Comparison of ENCODE assay signal across 23 cellular contexts in genomic region chr11:12546122-12546521, GRCh38.
A peak's percentile ranks its signal among the peaks of the same experiment; 100 is the strongest.
DNase-seq lines count a peak whose midpoint lies in the region; ATAC-seq, FAIRE-seq and TF ChIP-seq lines count a peak whose summit lies in the region.
"Had no signal": no experiment of that assay in that cellular context is flagged by ENCODE, and none has a peak within 500 bp of the region (broad histone marks: within the 10 kb centered on the region; RNA-seq: fewer than 3 reads in every experiment).

No MANE protein-coding gene starts in this region.

- no peaks in the 10 kb centered on the region for H3K36me3 ChIP-seq in cardiac muscle cell
- no peaks in the 10 kb centered on the region for H3K36me3 ChIP-seq in liver (ENCODE audit: control insufficient read depth in 4 of 4, insufficient read depth in 3 of 4, low read depth in 1 of 4, low read length in 3 of 4)
- no peaks in the 10 kb centered on the region for H3K36me3 ChIP-seq in HepG2 (replicated peaks in 1 of 2; ENCODE audit: control insufficient read depth in 1 of 2, insufficient read depth in 2 of 2, low read length in 2 of 2)
- H3K36me3 ChIP-seq in esophagus muscularis mucosa, result no peaks in the 10 kb centered on the region
- H3K36me3 ChIP-seq in trophoblast cell (ENCODE audit: control insufficient read depth in 1 of 2, insufficient read depth in 2 of 2, low read length in 2 of 2), result no peaks in the 10 kb centered on the region
- H3K36me3 ChIP-seq: BLaER1 treated with 17β-estradiol and CSF1 and Interleukin-3, amounts not matched to agents 10 nM and 100 nM had no signal

- no peak overlapping the region for H3K23ac ChIP-seq in trophoblast cell (ENCODE audit: low read length)

- H4K12ac ChIP-seq in trophoblast cell (ENCODE audit: low read depth, low read length), result no peak overlapping the region

- no peaks in the 10 kb centered on the region for H3K27me3 ChIP-seq in cardiac muscle cell
- no peaks in the 10 kb centered on the region for H3K27me3 ChIP-seq in right cardiac atrium (ENCODE audit: control insufficient read depth, insufficient read depth)
- no peaks in the 10 kb centered on the region for H3K27me3 ChIP-seq in liver (ENCODE audit: control insufficient read depth in 4 of 4, insufficient read depth in 4 of 4, low read length in 3 of 4)
- H3K27me3 ChIP-seq in HepG2 (ENCODE audit: control insufficient read depth in 1 of 2, insufficient read depth in 2 of 2, low read length in 2 of 2), result peaks cover 0 to 7% of the 10 kb centered on the region in 2 experiments; a peak in 1 of 5 replicates
- no peaks in the 10 kb centered on the region for H3K27me3 ChIP-seq in esophagus muscularis mucosa
- H3K27me3 ChIP-seq in trophoblast cell (ENCODE audit: insufficient read depth, low read length), result no peaks in the 10 kb centered on the region
- H3K27me3 ChIP-seq: BLaER1 treated with 17β-estradiol and CSF1 and Interleukin-3, amounts not matched to agents 10 nM and 100 nM had no signal

- peak overlapping the region; percentile 36 for H3K27ac ChIP-seq in cardiac muscle cell
- H3K27ac ChIP-seq in right cardiac atrium (ENCODE audit: low read length), result no peak overlapping the region
- no peak overlapping the region for H3K27ac ChIP-seq in liver (ENCODE audit: low read depth in 1 of 2, low read length in 2 of 2)
- H3K27ac ChIP-seq in HepG2 (ENCODE audit: extremely low read length, insufficient read depth, low read length), result no peak overlapping the region
- H3K27ac ChIP-seq in esophagus muscularis mucosa (replicated peaks in 1 of 4), result no peak overlapping the region
- no peak overlapping the region for H3K27ac ChIP-seq in trophoblast cell (ENCODE audit: low read depth, low read length)
- H3K27ac ChIP-seq: 22Rv1; A549; BLaER1 treated with 17β-estradiol and CSF1 and Interleukin-3, amounts not matched to agents 10 nM and 100 nM; C4-2B had no signal

- no peak for FAIRE-seq in HepG2 (lab: Jason Lieb, UNC)
- FAIRE-seq: A549, D721Med, G401.6, GM12891, GM19239 had no signal

- H4K8ac ChIP-seq in trophoblast cell (ENCODE audit: low read depth, low read length), result no peak overlapping the region

- H2AFZ ChIP-seq in HepG2 (ENCODE audit: low read length) (no peak overlapping the region), trophoblast cell (ENCODE audit: insufficient read depth, low read length, poor library complexity) (no peak overlapping the region)

- BruUV-seq in HepG2 (replicated peaks; lab: Mats Ljungman, UMichigan), result no TSS peak

- peak overlapping the region; percentile 41 for H2BK120ac ChIP-seq in trophoblast cell (ENCODE audit: insufficient read depth, low read length, poor library complexity)

- H3K9me3 ChIP-seq in cardiac muscle cell (ENCODE audit: low read depth) (no peaks in the 10 kb centered on the region), right cardiac atrium (ENCODE audit: control insufficient read depth, low read length) (no peaks in the 10 kb centered on the region), liver (ENCODE audit: control insufficient read depth in 4 of 4, low read length in 3 of 4) (no peaks in the 10 kb centered on the region), HepG2 (ENCODE audit: low read length) (no peaks in the 10 kb centered on the region), esophagus muscularis mucosa (no peaks in the 10 kb centered on the region), trophoblast cell (ENCODE audit: insufficient read depth, low read depth, low read length) (no peaks in the 10 kb centered on the region)
- H3K9me3 ChIP-seq: A549, Caco-2 had no signal

- POLR2A ChIA-PET in HepG2 (lab: Yijun Ruan, JAX), result no interaction called here

- TF ChIP-seq EP300 in HepG2 (IDR thresholded peaks at IDR 0.05; ENCODE audit: low read depth in 2 of 2, low read length in 2 of 2) (no peak), HepG2 (CRISPR knock-in tag; IDR thresholded peaks at IDR 0.05; ENCODE audit: borderline replicate concordance) (no peak), esophagus muscularis mucosa (IDR thresholded peaks at IDR 0.05) (no peak)

- intact Hi-C loops in right cardiac atrium (cut with DNase I), result no loop called here
- intact Hi-C loops in HepG2 (cut with micrococcal nuclease; ENCODE audit: unreplicated experiment), result no loop called here
- intact Hi-C loops in esophagus muscularis mucosa (cut with DNase I), result no loop called here

- WGBS in right cardiac atrium, result 95% methylated on average over 8 of the region's 8 CpGs
- 75% methylated on average over 8 of the region's 8 CpGs for WGBS in liver
- 8% methylated on average over 8 of the region's 8 CpGs for WGBS in HepG2 (ENCODE audit: low lambda C conversion rate)
- WGBS in esophagus muscularis mucosa, result 98% methylated on average over 6 of the region's 8 CpGs
- WGBS in trophoblast cell (ENCODE audit: extremely low coverage, insufficient coverage, insufficient read length), result no CpG with 5 or more reads among the region's 8 CpGs

- H4K91ac ChIP-seq in trophoblast cell (ENCODE audit: low read depth, low read length), result peak overlapping the region; percentile 95

- H3K4me2 ChIP-seq in HepG2 (ENCODE audit: low read depth, low read length) (no peak overlapping the region), trophoblast cell (ENCODE audit: low read length) (no peak overlapping the region)
- H3K4me2 ChIP-seq: A549; BLaER1 treated with 17β-estradiol and CSF1 and Interleukin-3, amounts not matched to agents 10 nM and 100 nM had no signal

- peaks cover 55% of the 10 kb centered on the region for H3K79me1 ChIP-seq in trophoblast cell (ENCODE audit: low read length)

- no peak overlapping the region for H2BK5ac ChIP-seq in trophoblast cell (ENCODE audit: low read depth, low read length, poor library complexity)

- peak overlapping the region; percentile 20 for H3K14ac ChIP-seq in trophoblast cell (ENCODE audit: low read length)

- no peak for TF ChIP-seq POLR2A in HepG2 (IDR thresholded peaks at IDR 0.05; ENCODE audit: insufficient read depth in 1 of 2, low read depth in 2 of 2, low read length in 2 of 2)
- TF ChIP-seq POLR2A in esophagus muscularis mucosa (IDR thresholded peaks at IDR 0.05; ENCODE audit: low read depth), result no peak

- DNase-seq in cardiac muscle cell (ENCODE audit: low read depth in 1 of 2, low spot score in 1 of 2) (no peak), right cardiac atrium (no peak), HepG2 (ENCODE audit: low spot score) (no peak), esophagus muscularis mucosa (ENCODE audit: extremely low spot score) (peak; percentile 62), trophoblast cell (no peak)
- DNase-seq in stimulated activated CD4-positive, alpha-beta T cell treated with anti-CD3 and anti-CD28 coated beads, Interleukin-4, amount 100 ng/mL, for 4 hours, result no peak
- DNase-seq: AML-193; Caco-2; Calu3; CD4-positive, alpha-beta T cell; CD8-positive, alpha-beta T cell; DMS79 treated with DMSO at 0.1 percent for 48 hours; GF-D8 had no signal

- TF ChIP-seq RAD21 in liver (IDR thresholded peaks at IDR 0.05), result no peak
- TF ChIP-seq RAD21 in HepG2 (CRISPR knock-in tag; IDR thresholded peaks at IDR 0.05), result no peak

- CTCF ChIA-PET in HepG2 (lab: Yijun Ruan, JAX; ENCODE audit: low intra/inter-chr PET ratio, low total read pairs), result no interaction called here

- H4K20me1 ChIP-seq in HepG2 (ENCODE audit: insufficient read depth, low read length), result no peaks in the 10 kb centered on the region
- H4K20me1 ChIP-seq: BLaER1 treated with 17β-estradiol and CSF1 and Interleukin-3, amounts not matched to agents 10 nM and 100 nM had no signal

- peak overlapping the region; percentile 30 for H2AK5ac ChIP-seq in trophoblast cell (ENCODE audit: low read length)

- no peak overlapping the region for H3K9ac ChIP-seq in liver (ENCODE audit: low read depth in 1 of 2, low read length in 2 of 2)
- H3K9ac ChIP-seq in HepG2 (ENCODE audit: insufficient read depth, low read depth, low read length), result no peak overlapping the region
- no peak overlapping the region for H3K9ac ChIP-seq in trophoblast cell (ENCODE audit: low read length)
- H3K9ac ChIP-seq: BLaER1 treated with 17β-estradiol and CSF1 and Interleukin-3, amounts not matched to agents 10 nM and 100 nM had no signal

- H3K4ac ChIP-seq in trophoblast cell (ENCODE audit: low read depth, low read length), result peak overlapping the region; percentile 15

- H3K79me2 ChIP-seq in HepG2 (ENCODE audit: insufficient read depth, low read length), result no peaks in the 10 kb centered on the region
- H3K79me2 ChIP-seq in trophoblast cell (ENCODE audit: control insufficient read depth, insufficient read depth, low read length, poor library complexity), result peaks cover 9% of the 10 kb centered on the region

- in situ Hi-C loops in HepG2 (cut with HindIII; ENCODE audit: extremely low pct_ligation_motif_present, low pct_unique_long_range_greater_than_20kb), result no loop called here

- H3K18ac ChIP-seq in trophoblast cell (ENCODE audit: low read length), result no peak overlapping the region

- peaks cover 19% of the 10 kb centered on the region for H3K4me1 ChIP-seq in cardiac muscle cell (ENCODE audit: low read depth)
- peaks cover 6% of the 10 kb centered on the region for H3K4me1 ChIP-seq in right cardiac atrium (ENCODE audit: control insufficient read depth, insufficient read depth, low read length)
- no peaks in the 10 kb centered on the region for H3K4me1 ChIP-seq in liver (ENCODE audit: control insufficient read depth in 4 of 4, insufficient read depth in 4 of 4, low read length in 3 of 4)
- peaks cover 14% of the 10 kb centered on the region for H3K4me1 ChIP-seq in HepG2 (ENCODE audit: insufficient read depth, low read length)
- H3K4me1 ChIP-seq in esophagus muscularis mucosa, result peaks cover 15 to 21% (median 17%) of the 10 kb centered on the region in 4 donors
- peaks cover 29 to 52% of the 10 kb centered on the region in 2 experiments for H3K4me1 ChIP-seq in trophoblast cell (ENCODE audit: control insufficient read depth in 1 of 2, insufficient read depth in 2 of 2, low read length in 2 of 2)
- H3K4me1 ChIP-seq: BLaER1 treated with 17β-estradiol and CSF1 and Interleukin-3, amounts not matched to agents 10 nM and 100 nM had no signal

- peak overlapping the region; percentile 51 for H2BK12ac ChIP-seq in trophoblast cell (ENCODE audit: low read length)

- H3K4me3 ChIP-seq in cardiac muscle cell (no peak overlapping the region), right cardiac atrium (ENCODE audit: low read length) (no peak overlapping the region), liver (ENCODE audit: low read depth in 1 of 3, low read length in 3 of 3) (no peak overlapping the region), HepG2 (replicated peaks in 1 of 3; ENCODE audit: insufficient read depth in 1 of 3, low read depth in 2 of 3, low read length in 3 of 3) (no peak overlapping the region), esophagus muscularis mucosa (no peak overlapping the region), trophoblast cell (ENCODE audit: low read depth, low read length) (no peak overlapping the region)
- H3K4me3 ChIP-seq: A549; BLaER1 treated with 17β-estradiol and CSF1 and Interleukin-3, amounts not matched to agents 10 nM and 100 nM had no signal

- ATAC-seq in right cardiac atrium, result no peak
- ATAC-seq in HepG2, result no peak
- no peak for ATAC-seq in SK-N-SH treated with all-trans-retinoic acid at 6 μM for 48 hours
- ATAC-seq: A549; CD8-positive, alpha-beta T cell had no signal

- TF ChIP-seq CTCF in cardiac muscle cell (IDR thresholded peaks at IDR 0.05; ENCODE audit: low read depth, low read length), result no peak
- TF ChIP-seq CTCF in liver (IDR thresholded peaks at IDR 0.05; ENCODE audit: low read depth, low read length, missing input control), result no peak
- TF ChIP-seq CTCF in HepG2 (CRISPR knock-in tag; IDR thresholded peaks at IDR 0.05), result no peak
- no peak for TF ChIP-seq CTCF in esophagus muscularis mucosa (IDR thresholded peaks at IDR 0.05)

TF ChIP-seq in SK-N-SH treated with all-trans-retinoic acid at 6 μM for 48 hours, 23 proteins besides CTCF, POLR2A, EP300 and RAD21 (continues in another document):
- no peak for TF ChIP-seq RARB (CRISPR knock-in tag; IDR thresholded peaks at IDR 0.05)
